Comparison of ENCODE assay signal across 8 cellular contexts in the genomic region with DNA sequence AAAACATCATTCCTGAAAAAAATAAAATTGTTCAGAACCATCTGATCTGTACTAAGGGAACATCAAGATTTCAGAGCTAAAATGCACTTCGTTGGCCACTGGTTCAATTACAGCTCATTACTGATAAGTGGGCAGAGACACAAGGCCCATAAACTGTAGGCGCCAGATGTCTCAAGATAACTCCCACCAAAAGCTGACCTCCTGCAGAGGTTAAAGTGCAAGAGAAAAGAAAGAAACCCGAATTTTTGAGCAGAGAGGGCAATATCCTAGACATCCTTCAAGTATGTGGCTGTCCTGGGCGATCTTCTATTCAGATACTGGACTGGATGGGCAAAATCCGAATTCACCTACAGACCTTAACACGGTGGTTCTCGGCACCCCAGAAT. TPM values are rescaled to one million over a fixed set of nuclear protein-coding genes. Genes with fewer than 3 reads are reported as not detected.
DNase-seq lines count a peak whose midpoint lies in the region; ATAC-seq and TF ChIP-seq lines count a peak whose summit lies in the region.

No MANE protein-coding gene starts in this region.

- peak overlapping the region; percentile 91 for H3K4me3 Mint-ChIP-seq in GM23338

- H2BK120ac ChIP-seq in trophoblast cell (ENCODE audit: insufficient read depth, low read length, poor library complexity) = no peak overlapping the region

- H3K36me3 ChIP-seq in GM23338 (ENCODE audit: insufficient read depth) = no peaks in the 10 kb centered on the region
- H3K36me3 ChIP-seq in trophoblast cell (ENCODE audit: control insufficient read depth in 1 of 2, insufficient read depth in 2 of 2, low read length in 2 of 2) = no peaks in the 10 kb centered on the region

- no peak for TF ChIP-seq CTCF in GM23338 (conservative IDR thresholded peaks at IDR 0.05; ENCODE audit: low read depth in 2 of 2)

- H2AK5ac ChIP-seq in trophoblast cell (ENCODE audit: low read length) = no peak overlapping the region

- H3K27ac ChIP-seq in GM23338 (ENCODE audit: low read depth) (peak overlapping the region; percentile 76), trophoblast cell (ENCODE audit: low read depth, low read length) (peak overlapping the region; percentile 70)

- no peaks in the 10 kb centered on the region for H3K9me3 ChIP-seq in trophoblast cell (ENCODE audit: insufficient read depth, low read depth, low read length)

- DNase-seq in GM23338 (ENCODE audit: low spot score) (no peak), RPMI7951 (ENCODE audit: low read depth) (peak; percentile 5), erythroblast (lab: John Stamatoyannopoulos, UW) (peak; percentile 49 to 76), trophoblast cell (peak in 1 of 2 donors; percentile 1), SHP77 treated with DMSO at 0.1 percent for 48 hours (lab: John Stamatoyannopoulos, UW) (no peak), germinal center (ENCODE audit: low spot score) (no peak)
- no peak for DNase-seq in activated effector memory CD4-positive, alpha-beta T cell treated with anti-CD3 and anti-CD28 coated beads, Interleukin-2, amount 50 U/mL, for 16 hours

- H2BK5ac ChIP-seq in trophoblast cell (ENCODE audit: low read depth, low read length, poor library complexity) = peak overlapping the region; percentile 12

- H3K4ac ChIP-seq in trophoblast cell (ENCODE audit: low read depth, low read length) = peak overlapping the region; percentile 46

- peak overlapping the region; percentile 56 for H3K14ac ChIP-seq in trophoblast cell (ENCODE audit: low read length)

- H3K9me3 Mint-ChIP-seq in GM23338 = no peaks in the 10 kb centered on the region

- H3K4me3 ChIP-seq in GM23338 (peak overlapping the region; percentile 51), trophoblast cell (ENCODE audit: low read depth, low read length) (peak overlapping the region; percentile 81)

- H4K91ac ChIP-seq in trophoblast cell (ENCODE audit: low read depth, low read length) = peak overlapping the region; percentile 61

- H3K27me3 Mint-ChIP-seq in GM23338 (ENCODE audit: insufficient read depth, low read depth, poor library complexity) = peaks cover 2% of the 10 kb centered on the region

- H2AFZ ChIP-seq in GM23338 (peak overlapping the region; percentile 5; the same call in 1 of the 2 replicates), trophoblast cell (ENCODE audit: insufficient read depth, low read length, poor library complexity) (peak overlapping the region; percentile 10)

- H3K18ac ChIP-seq in trophoblast cell (ENCODE audit: low read length) = peak overlapping the region; percentile 30

- ATAC-seq in GM23338 = no peak
- no peak for ATAC-seq in HG03025 (IDR thresholded peaks at IDR 0.05; ENCODE audit: low FRiP score, unreplicated experiment)

- H3K27ac Mint-ChIP-seq in GM23338 = peak overlapping the region; percentile 92

- H3F3A ChIP-seq in GM23338 (replicated peaks; ENCODE audit: low read depth) = no peaks in the 10 kb centered on the region

- H3K79me2 ChIP-seq in GM23338 (replicated peaks; ENCODE audit: insufficient read depth) (peaks cover 22% of the 10 kb centered on the region), trophoblast cell (ENCODE audit: control insufficient read depth, insufficient read depth, low read length, poor library complexity) (no peaks in the 10 kb centered on the region)

- H4K12ac ChIP-seq in trophoblast cell (ENCODE audit: low read depth, low read length) = peak overlapping the region; percentile 62

- H3K4me2 ChIP-seq in GM23338 (peak overlapping the region; percentile 69), trophoblast cell (ENCODE audit: low read length) (peak overlapping the region; percentile 73)

- H4K20me1 ChIP-seq in GM23338 (replicated peaks; ENCODE audit: insufficient read depth) = no peaks in the 10 kb centered on the region

- peaks cover 36% of the 10 kb centered on the region for H3K4me1 Mint-ChIP-seq in GM23338

- no peak overlapping the region for H3K23ac ChIP-seq in trophoblast cell (ENCODE audit: low read length)

- H4K8ac ChIP-seq in trophoblast cell (ENCODE audit: low read depth, low read length) = peak overlapping the region; percentile 79

- peak overlapping the region; percentile 76 for H3K9ac ChIP-seq in trophoblast cell (ENCODE audit: low read length)

- TF ChIP-seq POLR2A in erythroblast (IDR thresholded peaks at IDR 0.05; ENCODE audit: low read length) = no peak

- peaks cover 28% of the 10 kb centered on the region for H3K4me1 ChIP-seq in GM23338 (ENCODE audit: insufficient read depth)
- H3K4me1 ChIP-seq in trophoblast cell (ENCODE audit: control insufficient read depth in 1 of 2, insufficient read depth in 2 of 2, low read length in 2 of 2) = no peaks in the 10 kb centered on the region

- no peaks in the 10 kb centered on the region for H3K9me2 ChIP-seq in GM23338 (ENCODE audit: insufficient read depth)

- H3K27me3 ChIP-seq in GM23338 (ENCODE audit: insufficient read depth) = no peaks in the 10 kb centered on the region
- H3K27me3 ChIP-seq in trophoblast cell (ENCODE audit: insufficient read depth, low read length) = no peaks in the 10 kb centered on the region

- peaks cover 2% of the 10 kb centered on the region; the same call in 1 of the 3 replicates for H3K36me3 Mint-ChIP-seq in GM23338 (ENCODE audit: low read depth)

- no peak overlapping the region for H2BK12ac ChIP-seq in trophoblast cell (ENCODE audit: low read length)

- no CpG with 5 or more reads among the region's 7 CpGs for WGBS in trophoblast cell (ENCODE audit: extremely low coverage, insufficient coverage, insufficient read length)

- peaks cover 6% of the 10 kb centered on the region for H3K79me1 ChIP-seq in trophoblast cell (ENCODE audit: low read length)

TF ChIP-seq in GM23338, 12 proteins besides CTCF, POLR2A, EP300 and RAD21 (continues in another document):
- TF ChIP-seq POLR2AphosphoS5 (IDR thresholded peaks at IDR 0.05; ENCODE audit: low read depth) (no peak), JUNB (IDR thresholded peaks at IDR 0.05; ENCODE audit: unreplicated experiment) (no peak), CREB1 (CRISPR knock-in tag; IDR thresholded peaks at IDR 0.05; ENCODE audit: low read depth) (no peak)
- TF ChIP-seq, protein P1, sequence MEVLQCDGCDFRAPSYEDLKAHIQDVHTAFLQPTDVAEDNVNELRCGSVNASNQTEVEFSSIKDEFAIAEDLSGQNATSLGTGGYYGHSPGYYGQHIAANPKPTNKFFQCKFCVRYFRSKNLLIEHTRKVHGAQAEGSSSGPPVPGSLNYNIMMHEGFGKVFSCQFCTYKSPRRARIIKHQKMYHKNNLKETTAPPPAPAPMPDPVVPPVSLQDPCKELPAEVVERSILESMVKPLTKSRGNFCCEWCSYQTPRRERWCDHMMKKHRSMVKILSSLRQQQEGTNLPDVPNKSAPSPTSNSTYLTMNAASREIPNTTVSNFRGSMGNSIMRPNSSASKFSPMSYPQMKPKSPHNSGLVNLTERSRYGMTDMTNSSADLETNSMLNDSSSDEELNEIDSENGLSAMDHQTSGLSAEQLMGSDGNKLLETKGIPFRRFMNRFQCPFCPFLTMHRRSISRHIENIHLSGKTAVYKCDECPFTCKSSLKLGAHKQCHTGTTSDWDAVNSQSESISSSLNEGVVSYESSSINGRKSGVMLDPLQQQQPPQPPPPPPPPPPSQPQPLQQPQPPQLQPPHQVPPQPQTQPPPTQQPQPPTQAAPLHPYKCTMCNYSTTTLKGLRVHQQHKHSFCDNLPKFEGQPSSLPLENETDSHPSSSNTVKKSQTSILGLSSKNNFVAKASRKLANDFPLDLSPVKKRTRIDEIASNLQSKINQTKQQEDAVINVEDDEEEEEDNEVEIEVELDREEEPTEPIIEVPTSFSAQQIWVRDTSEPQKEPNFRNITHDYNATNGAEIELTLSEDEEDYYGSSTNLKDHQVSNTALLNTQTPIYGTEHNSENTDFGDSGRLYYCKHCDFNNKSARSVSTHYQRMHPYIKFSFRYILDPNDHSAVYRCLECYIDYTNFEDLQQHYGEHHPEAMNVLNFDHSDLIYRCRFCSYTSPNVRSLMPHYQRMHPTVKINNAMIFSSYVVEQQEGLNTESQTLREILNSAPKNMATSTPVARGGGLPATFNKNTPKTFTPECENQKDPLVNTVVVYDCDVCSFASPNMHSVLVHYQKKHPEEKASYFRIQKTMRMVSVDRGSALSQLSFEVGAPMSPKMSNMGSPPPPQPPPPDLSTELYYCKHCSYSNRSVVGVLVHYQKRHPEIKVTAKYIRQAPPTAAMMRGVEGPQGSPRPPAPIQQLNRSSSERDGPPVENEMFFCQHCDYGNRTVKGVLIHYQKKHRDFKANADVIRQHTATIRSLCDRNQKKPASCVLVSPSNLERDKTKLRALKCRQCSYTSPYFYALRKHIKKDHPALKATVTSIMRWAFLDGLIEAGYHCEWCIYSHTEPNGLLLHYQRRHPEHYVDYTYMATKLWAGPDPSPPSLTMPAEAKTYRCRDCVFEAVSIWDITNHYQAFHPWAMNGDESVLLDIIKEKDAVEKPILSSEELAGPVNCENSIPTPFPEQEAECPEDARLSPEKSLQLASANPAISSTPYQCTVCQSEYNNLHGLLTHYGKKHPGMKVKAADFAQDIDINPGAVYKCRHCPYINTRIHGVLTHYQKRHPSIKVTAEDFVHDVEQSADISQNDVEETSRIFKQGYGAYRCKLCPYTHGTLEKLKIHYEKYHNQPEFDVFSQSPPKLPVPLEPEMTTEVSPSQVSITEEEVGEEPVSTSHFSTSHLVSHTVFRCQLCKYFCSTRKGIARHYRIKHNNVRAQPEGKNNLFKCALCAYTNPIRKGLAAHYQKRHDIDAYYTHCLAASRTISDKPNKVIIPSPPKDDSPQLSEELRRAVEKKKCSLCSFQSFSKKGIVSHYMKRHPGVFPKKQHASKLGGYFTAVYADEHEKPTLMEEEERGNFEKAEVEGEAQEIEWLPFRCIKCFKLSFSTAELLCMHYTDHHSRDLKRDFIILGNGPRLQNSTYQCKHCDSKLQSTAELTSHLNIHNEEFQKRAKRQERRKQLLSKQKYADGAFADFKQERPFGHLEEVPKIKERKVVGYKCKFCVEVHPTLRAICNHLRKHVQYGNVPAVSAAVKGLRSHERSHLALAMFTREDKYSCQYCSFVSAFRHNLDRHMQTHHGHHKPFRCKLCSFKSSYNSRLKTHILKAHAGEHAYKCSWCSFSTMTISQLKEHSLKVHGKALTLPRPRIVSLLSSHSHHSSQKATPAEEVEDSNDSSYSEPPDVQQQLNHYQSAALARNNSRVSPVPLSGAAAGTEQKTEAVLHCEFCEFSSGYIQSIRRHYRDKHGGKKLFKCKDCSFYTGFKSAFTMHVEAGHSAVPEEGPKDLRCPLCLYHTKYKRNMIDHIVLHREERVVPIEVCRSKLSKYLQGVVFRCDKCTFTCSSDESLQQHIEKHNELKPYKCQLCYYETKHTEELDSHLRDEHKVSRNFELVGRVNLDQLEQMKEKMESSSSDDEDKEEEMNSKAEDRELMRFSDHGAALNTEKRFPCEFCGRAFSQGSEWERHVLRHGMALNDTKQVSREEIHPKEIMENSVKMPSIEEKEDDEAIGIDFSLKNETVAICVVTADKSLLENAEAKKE (CRISPR knock-in tag; IDR thresholded peaks at IDR 0.05) = no peak

RNA-seq across cellular contexts. Expression of a gene that starts 0.7 kb away (rescaled TPM):
- total RNA-seq in GM23338 (2014; rRNA removed; shearing (Covaris generic)) = 16.5 and 19.4 TPM in 2 replicates
- polyA plus RNA-seq in GM23338 (2016; fragmentation: Nextera tagmentation; extraction: Ambion mirVana) = 16.7 and 19.9 TPM in 2 replicates
- 18.5 and 20.1 TPM in 2 replicates for total RNA-seq in RPMI7951 (2014; rRNA removed; shearing (Covaris generic))
- polyA plus RNA-seq in trophoblast cell (2013) = 8.4 and 9.3 TPM in 2 replicates

Comparison
In these comparisons a context has a peak if more than half of its experiments do, and no peak if none do; other contexts are left out.
1. DNase-seq: peak in RPMI7951 (single experiment) and erythroblast (2 of 2); none in GM23338 (single experiment), SHP77 treated with DMSO at 0.1 percent for 48 hours (single experiment), activated effector memory CD4-positive, alpha-beta T cell treated with anti-CD3 and anti-CD28 coated beads, Interleukin-2, amount 50 U/mL, for 16 hours (single experiment) and germinal center (single experiment).